ENCODE assay signal across 27 cellular contexts in genomic region chr3:61983479-61983878, GRCh38.
"Had no signal": no experiment of that assay in that cellular context is flagged by ENCODE, and none has a peak within 500 bp of the region (broad histone marks: within the 10 kb centered on the region; RNA-seq: fewer than 3 reads in every experiment).

No MANE protein-coding gene starts in this region.

- ATAC-seq: heart left ventricle; left cardiac atrium; lower lobe of right lung; right lobe of liver; stimulated activated memory B cell treated with anti-CD40 and anti-IgM and Interleukin-4, amounts not matched to agents 10 μg/mL and 1 μg/mL and 100 μg/mL, for 72 hours had no signal

- DNase-seq: colonic mucosa; dermis blood vessel endothelial cell; effector CD4-positive, alpha-beta T cell; endodermal cell; erythroblast; foreskin melanocyte; heart left ventricle; hippocampal formation; islet precursor cell; left cardiac atrium; left ventricle myocardium inferior; lower lobe of right lung; mesendoderm; naive B cell; retina; right lobe of liver; spleen; stimulated activated CD4-positive, alpha-beta T cell treated with anti-CD3 and anti-CD28 coated beads, Interleukin-15, amount 100 ng/mL, for 24 hours; stimulated activated CD4-positive, alpha-beta T cell treated with anti-CD3 and anti-CD28 coated beads, Interleukin-1b, Interleukin-23, amount 100 ng/mL, for 48 hours; stimulated activated CD4-positive, alpha-beta T cell treated with anti-CD3 and anti-CD28 coated beads, Interleukin-4, amount 100 ng/mL, for 24 hours; tibial artery; upper lobe of left lung had no signal

- H3K4me1 ChIP-seq: colonic mucosa, prostate gland had no signal

- H3K27me3 ChIP-seq: colonic mucosa, heart left ventricle, right lobe of liver, spleen, tibial artery, upper lobe of left lung, vagina had no signal

- H3K9me3 ChIP-seq: colonic mucosa, heart left ventricle, left ventricle myocardium inferior, lower lobe of right lung, prostate gland, right lobe of liver, spleen, tibial artery, upper lobe of left lung, vagina had no signal

- H3K4me3 ChIP-seq: colonic mucosa, heart left ventricle, left ventricle myocardium inferior, lower lobe of right lung, prostate gland, right lobe of liver, spleen, tibial artery, upper lobe of left lung, vagina had no signal

- H3K36me3 ChIP-seq: colonic mucosa, heart left ventricle, left ventricle myocardium inferior, lower lobe of right lung, prostate gland, right lobe of liver, spleen, tibial artery, upper lobe of left lung, vagina had no signal

- FAIRE-seq: endothelial cell of umbilical vein had no signal

- H3K9ac ChIP-seq: parathyroid adenoma had no signal

- H3K27ac ChIP-seq: colonic mucosa, heart left ventricle, left ventricle myocardium inferior, lower lobe of right lung, parathyroid adenoma, prostate gland, right lobe of liver, spleen, tibial artery, upper lobe of left lung, vagina had no signal

- H2AFZ ChIP-seq: parathyroid adenoma had no signal
